ENCODE assay signal across 30 cellular contexts in genomic region chr1:96116707-96117106, GRCh38.
DNase-seq lines count a peak whose midpoint lies in the region; ATAC-seq and TF ChIP-seq lines count a peak whose summit lies in the region.
"Had no signal": no experiment of that assay in that cellular context is flagged by ENCODE, and none has a peak within 500 bp of the region (broad histone marks: within the 10 kb centered on the region; RNA-seq: fewer than 3 reads in every experiment).

No MANE protein-coding gene starts in this region.

- no peak overlapping the region for H3K27ac Mint-ChIP-seq in activated naive CD4-positive, alpha-beta T cell treated with anti-CD3 and anti-CD28 coated beads, Interleukin-2, amount 50 U/mL, for 72 hours
- H3K27ac Mint-ChIP-seq: activated naive CD8-positive, alpha-beta T cell; B cell; CD8-positive, alpha-beta T cell; HFFc6 had no signal

- H3K36me3 Mint-ChIP-seq in activated naive CD4-positive, alpha-beta T cell treated with anti-CD3 and anti-CD28 coated beads, Interleukin-2, amount 50 U/mL, for 72 hours: no peaks in the 10 kb centered on the region
- H3K36me3 Mint-ChIP-seq: activated naive CD8-positive, alpha-beta T cell; CD8-positive, alpha-beta T cell had no signal

- no peak for TF ChIP-seq CTCF in choroid plexus epithelial cell (conservative IDR thresholded peaks at IDR 0.05; ENCODE audit: low read depth, low read length)

- DNase-seq in NCI-H1417 (lab: John Stamatoyannopoulos, UW): peak in 2 of 3 experiments; percentile 61 to 89
- peak; percentile 57 for DNase-seq in NCI-H774 (lab: John Stamatoyannopoulos, UW)
- peak; percentile 72 for DNase-seq in choroid plexus epithelial cell (ENCODE audit: low read depth)
- peak; percentile 64 for DNase-seq in retina
- DNase-seq in stimulated activated naive CD4-positive, alpha-beta T cell treated with Interleukin-2 at 50 U/mL for 16 hours (lab: John Stamatoyannopoulos, UW): no peak
- no peak for DNase-seq in activated gamma-delta T cell (lab: John Stamatoyannopoulos, UW)
- DNase-seq in activated naive CD4-positive, alpha-beta T cell treated with anti-CD3 and anti-CD28 coated beads, Interleukin-2, amount 50 U/mL, for 72 hours (ENCODE audit: low spot score in 2 of 2): no peak
- DNase-seq: ACHN; activated CD4-positive, alpha-beta T cell treated with anti-CD3 and anti-CD28 coated beads for 48 hours; CD8-positive, alpha-beta T cell; cerebellar nuclear complex; esophagus squamous epithelium; foreskin melanocyte; heart left ventricle; HFFc6; kidney; left ventricle myocardium superior; NCI-H1092; NCI-H2029; NCI-H226; NCI-H82; occipital lobe; SIG-M5; stimulated activated naive CD4-positive, alpha-beta T cell; T-helper 9 cell; WERI-Rb-1 had no signal

- no peak for ATAC-seq in activated naive CD4-positive, alpha-beta T cell treated with anti-CD3 and anti-CD28 coated beads, Interleukin-2, amount 50 U/mL, for 72 hours
- ATAC-seq: CD8-positive, alpha-beta T cell; heart left ventricle; left ventricle myocardium superior had no signal

- no peak overlapping the region for H3K4me3 ChIP-seq in choroid plexus epithelial cell (ENCODE audit: low read depth, low read length)
- H3K4me3 ChIP-seq: ascending aorta, esophagus squamous epithelium, heart left ventricle, suprapubic skin had no signal

- peaks cover 0 to 10% of the 10 kb centered on the region in 2 donors for H3K9me3 Mint-ChIP-seq in activated naive CD4-positive, alpha-beta T cell treated with anti-CD3 and anti-CD28 coated beads, Interleukin-2, amount 50 U/mL, for 72 hours

Comparison
In these comparisons a context has a peak if more than half of its experiments do, and no peak if none do; other contexts are left out.
1. DNase-seq: peak in NCI-H1417 (2 of 3), NCI-H774 (single experiment), choroid plexus epithelial cell (single experiment) and retina (single experiment); none in stimulated activated naive CD4-positive, alpha-beta T cell treated with Interleukin-2 at 50 U/mL for 16 hours (single experiment), activated gamma-delta T cell (single experiment) and activated naive CD4-positive, alpha-beta T cell treated with anti-CD3 and anti-CD28 coated beads, Interleukin-2, amount 50 U/mL, for 72 hours (0 of 2).